1 cellular context compared by ENCODE assay signal in the genomic region with DNA sequence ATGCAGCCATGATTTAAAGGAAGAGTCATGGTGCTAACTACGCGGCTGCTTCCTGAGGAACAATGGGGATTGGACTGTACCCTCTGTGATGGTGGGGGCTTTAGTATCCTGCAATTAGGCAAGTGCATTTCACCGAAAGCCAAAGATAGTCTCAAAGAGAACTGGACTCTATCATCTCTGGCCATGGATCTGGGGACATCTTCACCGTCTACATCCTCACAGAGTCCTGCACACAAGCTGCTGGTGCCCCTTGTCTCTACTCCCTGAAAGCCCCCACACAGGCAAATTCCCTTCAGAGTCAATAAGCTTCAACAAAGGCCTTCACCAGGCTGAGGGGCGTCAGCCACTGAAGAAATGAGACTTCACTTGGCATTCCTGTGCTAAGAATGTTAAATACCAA.
TF ChIP-seq lines count a peak whose summit lies in the region.

No MANE protein-coding gene starts in this region.

TF ChIP-seq in H1, 55 proteins besides CTCF, POLR2A, EP300 and RAD21:
- no peak for TF ChIP-seq CHD1 (IDR thresholded peaks at IDR 0.05; ENCODE audit: low read depth, low read length)
- TF ChIP-seq CBX5 (IDR thresholded peaks at IDR 0.05; ENCODE audit: low read depth, low read length): no peak
- no peak for TF ChIP-seq SIN3A (conservative IDR thresholded peaks at IDR 0.05 in 1 of 2, IDR thresholded peaks at IDR 0.05 in 1 of 2; ENCODE audit: low read depth in 1 of 2, low read length in 2 of 2)
- TF ChIP-seq SP4 (IDR thresholded peaks at IDR 0.05; ENCODE audit: low read length): no peak
- no peak for TF ChIP-seq TBP (IDR thresholded peaks at IDR 0.05; ENCODE audit: low read depth, low read length)
- TF ChIP-seq POLR2AphosphoS5 (IDR thresholded peaks at IDR 0.05; ENCODE audit: low read depth, low read length): no peak
